In genomic region chr16:2766430-2767139, GRCh38 we compare ENCODE assay signal across 28 cellular contexts. TPM values are rescaled to one million over a fixed set of nuclear protein-coding genes. Genes with fewer than 3 reads are reported as not detected.
DNase-seq lines count a peak whose midpoint lies in the region; ATAC-seq and TF ChIP-seq lines count a peak whose summit lies in the region.
"Had no signal": no experiment of that assay in that cellular context is flagged by ENCODE, and none has a peak within 500 bp of the region (broad histone marks: within the 10 kb centered on the region; RNA-seq: fewer than 3 reads in every experiment).

No MANE protein-coding gene starts in this region.

- H3K4me1 ChIP-seq in BLaER1: peaks cover 44% of the 10 kb centered on the region
- H3K4me1 ChIP-seq in CD4-positive, alpha-beta memory T cell (ENCODE audit: insufficient read depth, low read length): no peaks in the 10 kb centered on the region
- H3K4me1 ChIP-seq in lower lobe of right lung: peaks cover 6% of the 10 kb centered on the region
- H3K4me1 ChIP-seq: pancreas had no signal

- H3K4me1 Mint-ChIP-seq in CD4-positive, alpha-beta memory T cell: peaks cover 7 to 29% (median 18%) of the 10 kb centered on the region in 4 donors
- peaks cover 5% of the 10 kb centered on the region for H3K4me1 Mint-ChIP-seq in activated naive CD8-positive, alpha-beta T cell treated with anti-CD3 and anti-CD28 coated beads for 36 hours

- H3K9me3 ChIP-seq in BLaER1: no peaks in the 10 kb centered on the region
- no peaks in the 10 kb centered on the region for H3K9me3 ChIP-seq in CD4-positive, alpha-beta memory T cell (ENCODE audit: control insufficient read depth in 1 of 2, low read length in 2 of 2)
- H3K9me3 ChIP-seq in lower lobe of right lung: no peaks in the 10 kb centered on the region
- H3K9me3 ChIP-seq: gastrocnemius medialis, left lung, pancreas, sigmoid colon, transverse colon had no signal

- ATAC-seq in lower lobe of right lung: no peak
- ATAC-seq in HG02981 (IDR thresholded peaks at IDR 0.05; ENCODE audit: unreplicated experiment): no peak
- ATAC-seq: left lung had no signal

- H4K20me1 ChIP-seq in BLaER1: peaks cover 100% of the 10 kb centered on the region

- peaks cover 80 to 96% of the 10 kb centered on the region in 2 donors for H3K36me3 Mint-ChIP-seq in CD4-positive, alpha-beta memory T cell
- peaks cover 57% of the 10 kb centered on the region for H3K36me3 Mint-ChIP-seq in activated naive CD8-positive, alpha-beta T cell treated with anti-CD3 and anti-CD28 coated beads for 36 hours

- peaks cover 100% of the 10 kb centered on the region for H3K36me3 ChIP-seq in BLaER1
- peaks cover 100% of the 10 kb centered on the region for H3K36me3 ChIP-seq in CD4-positive, alpha-beta memory T cell (ENCODE audit: insufficient read depth, low read length)
- H3K36me3 ChIP-seq in lower lobe of right lung: peaks cover 100% of the 10 kb centered on the region

- TF ChIP-seq CTCF in lower lobe of right lung (IDR thresholded peaks at IDR 0.05): no peak

- H3K4me3 ChIP-seq in BLaER1 (no peak overlapping the region), lower lobe of right lung (no peak overlapping the region)
- H3K4me3 ChIP-seq in CD4-positive, alpha-beta memory T cell (ENCODE audit: low read length in 2 of 2): no peak overlapping the region
- H3K4me3 ChIP-seq: dorsolateral prefrontal cortex, gastrocnemius medialis, GM23248, left lung, pancreas, sigmoid colon, transverse colon had no signal

- H3K4me3 Mint-ChIP-seq in CD4-positive, alpha-beta memory T cell: no peak overlapping the region
- H3K4me3 Mint-ChIP-seq in activated naive CD8-positive, alpha-beta T cell treated with anti-CD3 and anti-CD28 coated beads for 36 hours: no peak overlapping the region
- H3K4me3 Mint-ChIP-seq: activated CD4-positive, alpha-beta memory T cell treated with anti-CD3 and anti-CD28 coated beads for 36 hours had no signal

- H3K9me3 Mint-ChIP-seq in CD4-positive, alpha-beta memory T cell: peaks cover 0 to 10% (median 0%) of the 10 kb centered on the region in 8 donors
- no peaks in the 10 kb centered on the region for H3K9me3 Mint-ChIP-seq in activated naive CD8-positive, alpha-beta T cell treated with anti-CD3 and anti-CD28 coated beads for 36 hours
- H3K9me3 Mint-ChIP-seq: activated CD4-positive, alpha-beta memory T cell treated with anti-CD3 and anti-CD28 coated beads for 36 hours had no signal

- no peak overlapping the region for H3K27ac ChIP-seq in BLaER1
- H3K27ac ChIP-seq in CD4-positive, alpha-beta memory T cell (ENCODE audit: low read depth, low read length): no peak overlapping the region
- H3K27ac ChIP-seq in lower lobe of right lung: no peak overlapping the region
- H3K27ac ChIP-seq: GM23248, left lung, pancreas, sigmoid colon, transverse colon had no signal

- peak overlapping the region; percentile 63; the same call in 1 of the 2 replicates for H3K9ac ChIP-seq in BLaER1
- H3K9ac ChIP-seq: GM23248 had no signal

- no peaks in the 10 kb centered on the region for H3K27me3 Mint-ChIP-seq in CD4-positive, alpha-beta memory T cell
- no peaks in the 10 kb centered on the region for H3K27me3 Mint-ChIP-seq in activated naive CD8-positive, alpha-beta T cell treated with anti-CD3 and anti-CD28 coated beads for 36 hours
- H3K27me3 Mint-ChIP-seq: activated CD4-positive, alpha-beta memory T cell treated with anti-CD3 and anti-CD28 coated beads for 36 hours had no signal

- CTCF ChIA-PET in CD4-positive, alpha-beta memory T cell (lab: Charles Lee; ENCODE audit: partially characterized antibody): no interaction called here

- H3K27me3 ChIP-seq in BLaER1: peaks cover 3% of the 10 kb centered on the region; the same call in 1 of the 2 replicates
- no peaks in the 10 kb centered on the region for H3K27me3 ChIP-seq in CD4-positive, alpha-beta memory T cell (ENCODE audit: insufficient read depth, low read length)
- no peaks in the 10 kb centered on the region for H3K27me3 ChIP-seq in lower lobe of right lung (ENCODE audit: low read depth)
- H3K27me3 ChIP-seq: dorsolateral prefrontal cortex, gastrocnemius medialis, left lung, pancreas, sigmoid colon, transverse colon had no signal

- POLR2A ChIA-PET in CD4-positive, alpha-beta memory T cell (lab: Charles Lee; ENCODE audit: partially characterized antibody): interaction anchor here (1.0 to 6.1 kb wide), 2 partner anchors 11 to 116 kb away, joined by 3 to 38 read pairs; partner anchors contain the start of genes ELOB and FLYWCH2

- intact Hi-C loops in CD4-positive, alpha-beta memory T cell (cut with micrococcal nuclease): no loop called here
- intact Hi-C loops in lower lobe of right lung (cut with DNase I): no loop called here

- H3K4me2 ChIP-seq in BLaER1: peak overlapping the region; percentile 77; the same call in 1 of the 2 replicates

- DNase-seq in CD4-positive, alpha-beta memory T cell: peak in 1 of 5 donors; percentile 40
- no peak for DNase-seq in activated naive CD8-positive, alpha-beta T cell treated with anti-CD3 and anti-CD28 coated beads for 36 hours
- DNase-seq in lower lobe of right lung: peak; percentile 46
- no peak for DNase-seq in NCI-H748 treated with DMSO at 0.1 percent for 48 hours (lab: John Stamatoyannopoulos, UW)
- no peak for DNase-seq in islet precursor cell
- DNase-seq: activated CD4-positive, alpha-beta memory T cell treated with anti-CD3 and anti-CD28 coated beads for 36 hours; activated T-cell treated with anti-CD3 and anti-CD28 coated beads, Interleukin-2, amount 50 U/mL, for 48 hours; COR-L47; dorsolateral prefrontal cortex; erythroblast; GM23248; NCI-H1105 treated with DMSO at 0.1 percent for 48 hours; NCI-H524 treated with DMSO at 0.1 percent for 48 hours; SIG-M5; sigmoid colon; stimulated activated naive CD4-positive, alpha-beta T cell treated with Interleukin-2 at 50 U/mL for 16 hours; T-helper 1 cell; transverse colon had no signal

- peak overlapping the region in 5 of 7 donors; percentile 30 to 91 (median 82) for H3K27ac Mint-ChIP-seq in CD4-positive, alpha-beta memory T cell
- H3K27ac Mint-ChIP-seq in activated naive CD8-positive, alpha-beta T cell treated with anti-CD3 and anti-CD28 coated beads for 36 hours: peak overlapping the region; percentile 26
- H3K27ac Mint-ChIP-seq: activated CD4-positive, alpha-beta memory T cell treated with anti-CD3 and anti-CD28 coated beads for 36 hours had no signal

RNA-seq across cellular contexts. Expression of gene ELOB, which starts 10.5 kb away (rescaled TPM):
- 10 to 100 TPM; 83.0 to 86.8 TPM for total RNA-seq in CD4-positive, alpha-beta memory T cell
- 100 to 1,000 TPM; 268 to 270 TPM for polyA plus RNA-seq in CD4-positive, alpha-beta memory T cell
- 100 to 1,000 TPM; 267 to 291 TPM for total RNA-seq in activated naive CD8-positive, alpha-beta T cell treated with anti-CD3 and anti-CD28 coated beads for 36 hours
- total RNA-seq in lower lobe of right lung: 196 TPM

RNA-seq across cellular contexts. Expression of gene SRRM2, which starts 14.1 kb away (rescaled TPM):
- total RNA-seq in CD4-positive, alpha-beta memory T cell: 1,000 to 10,000 TPM; 1,118 to 1,137 TPM
- polyA plus RNA-seq in CD4-positive, alpha-beta memory T cell: 100 to 1,000 TPM in 1 of 2 donors, 10 to 100 TPM in 1; 11.8 to 132 TPM
- 100 to 1,000 TPM; 460 to 507 TPM for total RNA-seq in activated naive CD8-positive, alpha-beta T cell treated with anti-CD3 and anti-CD28 coated beads for 36 hours
- total RNA-seq in lower lobe of right lung: 659 TPM

RNA-seq across cellular contexts. Expression of gene PRSS33, which starts 20.8 kb away (rescaled TPM):
- not detected for total RNA-seq in CD4-positive, alpha-beta memory T cell
- polyA plus RNA-seq in CD4-positive, alpha-beta memory T cell: not detected
- total RNA-seq in activated naive CD8-positive, alpha-beta T cell treated with anti-CD3 and anti-CD28 coated beads for 36 hours: under 1 TPM; 0.40 to 0.54 TPM
- total RNA-seq in lower lobe of right lung: not detected
- total RNA-seq: activated CD4-positive, alpha-beta memory T cell treated with anti-CD3 and anti-CD28 coated beads for 36 hours; cardiac septum; Daoy; gastrocnemius medialis; GM23248; HT1080; left lung; LHCN-M2; OCI-LY7; pancreas; sigmoid colon; transverse colon had no signal
- polyA plus RNA-seq: GM23248, sigmoid colon had no signal

RNA-seq across cellular contexts. Expression of gene PRSS41, which starts 31.7 kb away (rescaled TPM):
- not detected for total RNA-seq in CD4-positive, alpha-beta memory T cell
- not detected for polyA plus RNA-seq in CD4-positive, alpha-beta memory T cell
- not detected for total RNA-seq in activated naive CD8-positive, alpha-beta T cell treated with anti-CD3 and anti-CD28 coated beads for 36 hours
- not detected for total RNA-seq in lower lobe of right lung
- total RNA-seq: activated CD4-positive, alpha-beta memory T cell treated with anti-CD3 and anti-CD28 coated beads for 36 hours; cardiac septum; Daoy; dorsolateral prefrontal cortex; gastrocnemius medialis; GM23248; HT1080; left lung; LHCN-M2; OCI-LY7; pancreas; sigmoid colon; transverse colon had no signal
- polyA plus RNA-seq: GM23248, pancreas, sigmoid colon had no signal

RNA-seq across cellular contexts. Expression of gene PRSS27, which starts 46.6 kb away (rescaled TPM):
- under 1 TPM; 0.61 to 0.96 TPM for total RNA-seq in CD4-positive, alpha-beta memory T cell
- not detected for polyA plus RNA-seq in CD4-positive, alpha-beta memory T cell
- 1 to 10 TPM; 1.9 to 2.0 TPM for total RNA-seq in activated naive CD8-positive, alpha-beta T cell treated with anti-CD3 and anti-CD28 coated beads for 36 hours
- 1.3 TPM for total RNA-seq in lower lobe of right lung
- total RNA-seq: Daoy, HT1080 had no signal
